Comparison of ENCODE assay signal across 8 cellular contexts in genomic region chr20:62367136-62367482, GRCh38. TPM values are rescaled to one million over a fixed set of nuclear protein-coding genes. Genes with fewer than 3 reads are reported as not detected.
DNase-seq lines count a peak whose midpoint lies in the region; ATAC-seq and TF ChIP-seq lines count a peak whose summit lies in the region.

Gene LAMA5, minus strand, starts transcription at chr20:62367312. Its CDS starts 67 bp downstream, at chr20:62367245.

- peak; percentile 51 to 75 for ATAC-seq in natural killer cell treated with Interleukin-12 subunit alpha and Interleukin-12 subunit beta and Interleukin-15 and Interleukin-18, amount 100 ng/mL, for 72 hours
- ATAC-seq in HG03039 (IDR thresholded peaks at IDR 0.05; ENCODE audit: unreplicated experiment), result no peak
- no peak for ATAC-seq in HG03439 (IDR thresholded peaks at IDR 0.05; ENCODE audit: unreplicated experiment)

- no peak for DNase-seq in CD8-positive, alpha-beta memory T cell
- DNase-seq in UCSD-AML1 (lab: John Stamatoyannopoulos, UW; ENCODE audit: unreplicated experiment), result peak; percentile 41
- no peak for DNase-seq in fibroblast of mammary gland (ENCODE audit: low read depth)
- peak; percentile 55 for DNase-seq in natural killer cell treated with Interleukin-12 subunit alpha and Interleukin-12 subunit beta and Interleukin-15 and Interleukin-18, amount 100 ng/mL, for 72 hours (ENCODE audit: low spot score)
- no peak for DNase-seq in superior temporal gyrus (ENCODE audit: extremely low spot score)

- CTCF ChIA-PET in CD8-positive, alpha-beta memory T cell (lab: Charles Lee), result interaction anchor here (1.2 to 1.5 kb wide), 2 partner anchors 15 to 356 kb away, joined by 3 to 5 read pairs; no protein-coding TSS in a partner anchor
- CTCF ChIA-PET in HEK293 (lab: Yijun Ruan, JAX), result interaction anchor here (0.5 to 1.3 kb wide), 4 partner anchors 9 to 133 kb away, joined by 3 read pairs; no protein-coding TSS in a partner anchor

- no peaks in the 10 kb centered on the region for H3K36me3 ChIP-seq in CD8-positive, alpha-beta memory T cell (ENCODE audit: insufficient read depth, low read length)
- peaks cover 0 to 7% of the 10 kb centered on the region in 2 experiments; a peak in 1 of 3 replicates for H3K36me3 ChIP-seq in HEK293 (ENCODE audit: control insufficient read depth in 2 of 2, insufficient read depth in 1 of 2, low read length in 2 of 2)

- H3K27ac ChIP-seq in CD8-positive, alpha-beta memory T cell (ENCODE audit: low read depth, low read length), result peak within 1 kb of the TSS; percentile 61
- H3K27ac ChIP-seq in HEK293 (ENCODE audit: extremely low read depth, low read depth, low read length), result peak within 1 kb of the TSS; percentile 89

- POLR2A ChIA-PET in CD8-positive, alpha-beta memory T cell (lab: Charles Lee), result no interaction called here
- POLR2A ChIA-PET in HEK293 (lab: Yijun Ruan, JAX), result interaction anchor here (1.0 to 2.4 kb wide), 4 partner anchors 11 to 65 kb away, joined by 3 to 15 read pairs (median 8); no protein-coding TSS in a partner anchor

- peak within 1 kb of the TSS in 6 of 7 donors; percentile 16 to 88 (median 68) for H3K4me3 Mint-ChIP-seq in CD8-positive, alpha-beta memory T cell
- peak within 1 kb of the TSS; percentile 27 for H3K4me3 Mint-ChIP-seq in natural killer cell treated with Interleukin-12 subunit alpha and Interleukin-12 subunit beta and Interleukin-15 and Interleukin-18, amount 100 ng/mL, for 72 hours

- no peaks in the 10 kb centered on the region for H3K9me3 Mint-ChIP-seq in CD8-positive, alpha-beta memory T cell
- no peaks in the 10 kb centered on the region for H3K9me3 Mint-ChIP-seq in natural killer cell treated with Interleukin-12 subunit alpha and Interleukin-12 subunit beta and Interleukin-15 and Interleukin-18, amount 100 ng/mL, for 72 hours

- H3K36me3 Mint-ChIP-seq in CD8-positive, alpha-beta memory T cell, result no peaks in the 10 kb centered on the region
- no peaks in the 10 kb centered on the region for H3K36me3 Mint-ChIP-seq in natural killer cell treated with Interleukin-12 subunit alpha and Interleukin-12 subunit beta and Interleukin-15 and Interleukin-18, amount 100 ng/mL, for 72 hours

- H3K4me1 Mint-ChIP-seq in CD8-positive, alpha-beta memory T cell, result peaks cover 0 to 8% (median 2%) of the 10 kb centered on the region in 3 donors
- no peaks in the 10 kb centered on the region for H3K4me1 Mint-ChIP-seq in natural killer cell treated with Interleukin-12 subunit alpha and Interleukin-12 subunit beta and Interleukin-15 and Interleukin-18, amount 100 ng/mL, for 72 hours (ENCODE audit: low read depth in 2 of 2)

- H3K4me3 ChIP-seq in CD8-positive, alpha-beta memory T cell (ENCODE audit: low read length), result no peak within 1 kb of the TSS
- H3K4me3 ChIP-seq in HEK293 (ENCODE audit: low read depth, low read length), result peak within 1 kb of the TSS; percentile 67
- H3K4me3 ChIP-seq in fibroblast of mammary gland (ENCODE audit: control insufficient read depth, low read depth, low read length), result peak within 1 kb of the TSS; percentile 37

- peaks cover 19 to 32% of the 10 kb centered on the region in 2 donors for H3K27me3 Mint-ChIP-seq in CD8-positive, alpha-beta memory T cell
- peaks cover 0 to 8% of the 10 kb centered on the region in 2 donors for H3K27me3 Mint-ChIP-seq in natural killer cell treated with Interleukin-12 subunit alpha and Interleukin-12 subunit beta and Interleukin-15 and Interleukin-18, amount 100 ng/mL, for 72 hours

- H3K27ac Mint-ChIP-seq in CD8-positive, alpha-beta memory T cell, result peak within 1 kb of the TSS in 1 of 8 donors; percentile 29
- no peak within 1 kb of the TSS for H3K27ac Mint-ChIP-seq in natural killer cell treated with Interleukin-12 subunit alpha and Interleukin-12 subunit beta and Interleukin-15 and Interleukin-18, amount 100 ng/mL, for 72 hours

- peaks cover 18% of the 10 kb centered on the region for H3K4me1 ChIP-seq in CD8-positive, alpha-beta memory T cell (ENCODE audit: insufficient read depth, low read length)
- peaks cover 34% of the 10 kb centered on the region for H3K4me1 ChIP-seq in HEK293 (ENCODE audit: control insufficient read depth, insufficient read depth, low read length)

- TF ChIP-seq CTCF in HEK293 (tag by site-specific recombination; IDR thresholded peaks at IDR 0.05) (no peak), fibroblast of mammary gland (conservative IDR thresholded peaks at IDR 0.05; ENCODE audit: control insufficient read depth, insufficient read depth, low read depth, low read length) (no peak)

- no peaks in the 10 kb centered on the region for H3K9me3 ChIP-seq in CD8-positive, alpha-beta memory T cell (ENCODE audit: low read length)
- no peaks in the 10 kb centered on the region for H3K9me3 ChIP-seq in HEK293 (ENCODE audit: control insufficient read depth, insufficient read depth, low read depth, low read length)

- peaks cover 22% of the 10 kb centered on the region for H3K27me3 ChIP-seq in CD8-positive, alpha-beta memory T cell (ENCODE audit: insufficient read depth, low read length, poor library complexity, severe bottlenecking)

TF ChIP-seq in HEK293, 187 proteins besides CTCF, POLR2A, EP300 and RAD21:
- TF ChIP-seq AEBP2 (tag by site-specific recombination; IDR thresholded peaks at IDR 0.05; ENCODE audit: borderline replicate concordance) (no peak), ZNF311 (tag by site-specific recombination; IDR thresholded peaks at IDR 0.05; ENCODE audit: borderline replicate concordance) (no peak), TRIM28 (IDR thresholded peaks at IDR 0.05; ENCODE audit: borderline replicate concordance, low read length) (no peak)

RNA-seq across cellular contexts. Expression of gene LAMA5, which starts in this region (rescaled TPM):
- total RNA-seq in CD8-positive, alpha-beta memory T cell, result under 1 TPM; 0.13 to 0.78 TPM
- polyA plus RNA-seq in CD8-positive, alpha-beta memory T cell, result not detected
- 1 to 10 TPM; 1.5 to 1.9 TPM for total RNA-seq in natural killer cell treated with Interleukin-12 subunit alpha and Interleukin-12 subunit beta and Interleukin-15 and Interleukin-18, amount 100 ng/mL, for 72 hours

Comparison
In these comparisons a context has a peak if more than half of its experiments do, and no peak if none do; other contexts are left out.
1. DNase-seq: peak in UCSD-AML1 (single experiment) and natural killer cell treated with Interleukin-12 subunit alpha and Interleukin-12 subunit beta and Interleukin-15 and Interleukin-18, amount 100 ng/mL, for 72 hours (single experiment); none in CD8-positive, alpha-beta memory T cell (0 of 5), fibroblast of mammary gland (single experiment) and superior temporal gyrus (single experiment).
2. ATAC-seq: peak in natural killer cell treated with Interleukin-12 subunit alpha and Interleukin-12 subunit beta and Interleukin-15 and Interleukin-18, amount 100 ng/mL, for 72 hours (2 of 2); none in HG03039 (single experiment) and HG03439 (single experiment).